9 cellular contexts compared by ENCODE assay signal in the genomic region with DNA sequence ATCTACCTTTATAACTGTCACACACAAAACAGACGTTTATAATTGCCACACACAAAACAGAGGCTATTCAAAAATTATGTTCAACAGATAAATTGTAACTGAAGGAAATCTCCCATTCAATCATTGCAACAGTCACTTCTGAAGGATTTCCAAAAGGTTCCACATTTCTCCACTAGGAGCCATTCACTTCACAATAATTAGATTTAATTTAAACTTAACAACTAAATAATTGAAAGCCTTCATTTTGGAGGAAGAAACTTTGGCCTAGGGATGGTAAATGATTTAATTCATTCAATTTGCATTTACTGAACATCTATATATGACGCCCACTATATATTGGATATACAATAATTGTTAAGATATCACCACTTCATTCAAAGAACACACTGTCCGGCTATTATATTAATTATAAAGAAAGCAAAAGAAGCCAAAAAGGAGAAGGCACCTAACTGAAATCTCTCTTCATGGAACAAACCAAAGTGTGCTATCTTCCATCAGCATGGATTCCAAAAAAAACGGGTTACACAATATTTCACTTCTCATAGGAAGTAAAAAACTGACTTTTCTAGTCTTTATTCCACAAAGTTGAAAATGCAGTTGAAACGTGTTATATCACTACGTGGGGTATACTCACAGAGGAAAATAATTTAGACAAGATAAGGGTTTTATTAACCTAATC. TPM values are rescaled to one million over a fixed set of nuclear protein-coding genes. Genes with fewer than 3 reads are reported as not detected.
DNase-seq lines count a peak whose midpoint lies in the region; ATAC-seq, FAIRE-seq and TF ChIP-seq lines count a peak whose summit lies in the region.
"Had no signal": no experiment of that assay in that cellular context is flagged by ENCODE, and none has a peak within 500 bp of the region (broad histone marks: within the 10 kb centered on the region; RNA-seq: fewer than 3 reads in every experiment).

No MANE protein-coding gene starts in this region.

- H3K36me3 Mint-ChIP-seq in Calu3 (ENCODE audit: insufficient read depth, unreplicated experiment) (peaks cover 18% of the 10 kb centered on the region), IgD-negative memory B cell (peaks cover 8% of the 10 kb centered on the region), astrocyte (ENCODE audit: low read depth, unreplicated experiment) (peaks cover 7% of the 10 kb centered on the region)
- H3K36me3 Mint-ChIP-seq in naive thymus-derived CD4-positive, alpha-beta T cell, result peaks cover 8 to 18% (median 13%) of the 10 kb centered on the region in 5 donors

- DNase-seq in Calu3 (no peak), astrocyte (ENCODE audit: low read depth) (no peak), GM19238 (ENCODE audit: insufficient read length, low spot score) (no peak), NCI-H1105 (lab: John Stamatoyannopoulos, UW) (no peak), NCI-H2081 (lab: John Stamatoyannopoulos, UW) (no peak)
- DNase-seq in naive thymus-derived CD4-positive, alpha-beta T cell, result no peak
- DNase-seq: NCI-H2171 had no signal

- CTCF ChIA-PET in Calu3 (lab: Charles Lee), result interaction anchor here (0.6 kb wide), 1 partner anchor 767 kb away, joined by 3 read pairs; a partner anchor contains a TSS
- CTCF ChIA-PET in naive thymus-derived CD4-positive, alpha-beta T cell (lab: Charles Lee), result no interaction called here

- peak overlapping the region; percentile 98 for H3K4me2 ChIP-seq in astrocyte (ENCODE audit: low read length)

- ATAC-seq in naive thymus-derived CD4-positive, alpha-beta T cell, result no peak
- ATAC-seq in GM21723 (IDR thresholded peaks at IDR 0.05; ENCODE audit: unreplicated experiment), result no peak

- H3K4me3 ChIP-seq in astrocyte (ENCODE audit: insufficient read depth, low read depth, low read length), result peak overlapping the region; percentile 96
- peak overlapping the region; percentile 75 for H3K4me3 ChIP-seq in naive thymus-derived CD4-positive, alpha-beta T cell (ENCODE audit: low read length)

- H2AFZ ChIP-seq in astrocyte (ENCODE audit: low read depth, low read length), result no peak overlapping the region

- intact Hi-C loops in Calu3 (cut with micrococcal nuclease; ENCODE audit: unreplicated experiment), result no loop called here
- intact Hi-C loops in naive thymus-derived CD4-positive, alpha-beta T cell (cut with micrococcal nuclease), result loop anchor here in 1 of 2 donors (5.0 to 10.0 kb wide), 5 partner anchors 1066 to 1886 kb away; a partner anchor contains a TSS

- no peak for FAIRE-seq in astrocyte (lab: Jason Lieb, UNC)

- peaks cover 29% of the 10 kb centered on the region for H4K20me1 ChIP-seq in astrocyte (ENCODE audit: insufficient read depth, low read length)

- H3K27ac Mint-ChIP-seq in Calu3 (ENCODE audit: unreplicated experiment), result peak overlapping the region; percentile 60
- H3K27ac Mint-ChIP-seq in IgD-negative memory B cell, result peak overlapping the region; percentile 74 to 98 (median 97)
- peak overlapping the region; percentile 34 for H3K27ac Mint-ChIP-seq in astrocyte (ENCODE audit: unreplicated experiment)
- peak overlapping the region in 6 of 9 donors; percentile 14 to 98 (median 60) for H3K27ac Mint-ChIP-seq in naive thymus-derived CD4-positive, alpha-beta T cell

- H3K36me3 ChIP-seq in astrocyte (ENCODE audit: insufficient read depth, low read length), result peaks cover 3% of the 10 kb centered on the region
- H3K36me3 ChIP-seq in naive thymus-derived CD4-positive, alpha-beta T cell (ENCODE audit: control insufficient read depth in 2 of 3, insufficient read depth in 3 of 3, low read length in 3 of 3), result peaks cover 0 to 11% (median 3%) of the 10 kb centered on the region in 3 experiments

- peaks cover 67% of the 10 kb centered on the region for H3K79me2 ChIP-seq in astrocyte (ENCODE audit: insufficient read depth, low read length)

- H3K4me1 ChIP-seq in astrocyte (ENCODE audit: insufficient read depth, low read length), result peaks cover 10% of the 10 kb centered on the region
- peaks cover 13 to 33% of the 10 kb centered on the region in 2 donors for H3K4me1 ChIP-seq in naive thymus-derived CD4-positive, alpha-beta T cell (ENCODE audit: control insufficient read depth in 2 of 2, insufficient read depth in 2 of 2, low read length in 2 of 2)

- POLR2A ChIA-PET in naive thymus-derived CD4-positive, alpha-beta T cell (lab: Charles Lee), result interaction anchor here (1.1 kb wide), 1 partner anchor 57 kb away, joined by 3 read pairs; no protein-coding TSS in a partner anchor

- peak overlapping the region; percentile 88 for H3K4me3 Mint-ChIP-seq in Calu3 (ENCODE audit: low read depth, unreplicated experiment)
- peak overlapping the region; percentile 95 to 99 (median 97) for H3K4me3 Mint-ChIP-seq in IgD-negative memory B cell
- peak overlapping the region; percentile 98 for H3K4me3 Mint-ChIP-seq in astrocyte (ENCODE audit: unreplicated experiment)
- H3K4me3 Mint-ChIP-seq in naive thymus-derived CD4-positive, alpha-beta T cell, result peak overlapping the region; percentile 16 to 100 (median 94)

- TSS peak; percentile 40 for BruUV-seq in Calu3 (replicated peaks; lab: Mats Ljungman, UMichigan)

- H3K4me1 Mint-ChIP-seq in Calu3 (ENCODE audit: low read depth, unreplicated experiment), result peaks cover 15% of the 10 kb centered on the region
- H3K4me1 Mint-ChIP-seq in IgD-negative memory B cell, result peaks cover 25 to 38% (median 27%) of the 10 kb centered on the region in 3 donors
- H3K4me1 Mint-ChIP-seq in astrocyte (ENCODE audit: low read depth, unreplicated experiment), result peaks cover 23% of the 10 kb centered on the region
- peaks cover 26 to 70% (median 47%) of the 10 kb centered on the region in 7 donors for H3K4me1 Mint-ChIP-seq in naive thymus-derived CD4-positive, alpha-beta T cell

- no peak for TF ChIP-seq CTCF in Calu3 (IDR thresholded peaks at IDR 0.05; ENCODE audit: unreplicated experiment)
- no peak for TF ChIP-seq CTCF in astrocyte (IDR thresholded peaks at IDR 0.05; ENCODE audit: insufficient read depth, low read depth, low read length)

- H3K27me3 ChIP-seq in astrocyte (ENCODE audit: insufficient read depth, low read length), result no peaks in the 10 kb centered on the region
- no peaks in the 10 kb centered on the region for H3K27me3 ChIP-seq in naive thymus-derived CD4-positive, alpha-beta T cell (ENCODE audit: control insufficient read depth in 2 of 2, insufficient read depth in 2 of 2, low read length in 2 of 2)

- no peaks in the 10 kb centered on the region for H3K27me3 Mint-ChIP-seq in Calu3 (ENCODE audit: unreplicated experiment)
- no peaks in the 10 kb centered on the region for H3K27me3 Mint-ChIP-seq in IgD-negative memory B cell
- no peaks in the 10 kb centered on the region for H3K27me3 Mint-ChIP-seq in astrocyte (ENCODE audit: low read depth, unreplicated experiment)
- no peaks in the 10 kb centered on the region for H3K27me3 Mint-ChIP-seq in naive thymus-derived CD4-positive, alpha-beta T cell

- H3K9ac ChIP-seq in astrocyte (ENCODE audit: low read length), result peak overlapping the region; percentile 92

- no peak overlapping the region for H3K27ac ChIP-seq in astrocyte (ENCODE audit: low read depth, low read length)
- no peak overlapping the region for H3K27ac ChIP-seq in naive thymus-derived CD4-positive, alpha-beta T cell (ENCODE audit: low read depth, low read length)

- no peaks in the 10 kb centered on the region for H3K9me3 Mint-ChIP-seq in Calu3 (ENCODE audit: low read depth, unreplicated experiment)
- no peaks in the 10 kb centered on the region for H3K9me3 Mint-ChIP-seq in IgD-negative memory B cell
- no peaks in the 10 kb centered on the region for H3K9me3 Mint-ChIP-seq in astrocyte (ENCODE audit: unreplicated experiment)
- H3K9me3 Mint-ChIP-seq in naive thymus-derived CD4-positive, alpha-beta T cell, result peaks cover 0 to 2% (median 0%) of the 10 kb centered on the region in 11 donors

- H3K9me3 ChIP-seq in astrocyte (ENCODE audit: insufficient read depth, low read depth, low read length), result no peaks in the 10 kb centered on the region
- H3K9me3 ChIP-seq in naive thymus-derived CD4-positive, alpha-beta T cell (ENCODE audit: control insufficient read depth in 2 of 3, low read length in 3 of 3), result no peaks in the 10 kb centered on the region

RNA-seq across cellular contexts. Expression of a gene that starts 1.7 kb away (rescaled TPM):
- total RNA-seq in Calu3 (2022) (30.4 and 31.0 TPM in 2 replicates), astrocyte (71.0 and 72.5 TPM in 2 replicates)
- 31.9 TPM for polyA plus RNA-seq in IgD-negative memory B cell
- total RNA-seq in naive thymus-derived CD4-positive, alpha-beta T cell, result 10 to 100 TPM; 33.5 to 53.4 (median 46.1) TPM
- 10 to 100 TPM; 34.5 to 38.4 TPM for polyA plus RNA-seq in naive thymus-derived CD4-positive, alpha-beta T cell

RNA-seq across cellular contexts. Expression of a gene that starts 47.0 kb away (rescaled TPM):
- 0.52 and 0.81 TPM in 2 replicates for total RNA-seq in Calu3 (2022)
- 0.25 TPM for polyA plus RNA-seq in IgD-negative memory B cell
- total RNA-seq in astrocyte, result 1.4 and 1.5 TPM in 2 replicates
- total RNA-seq in naive thymus-derived CD4-positive, alpha-beta T cell, result 1 to 10 TPM in 2 of 5 experiments, under 1 TPM in 3; 0.32 to 1.6 (median 0.85) TPM
- polyA plus RNA-seq in naive thymus-derived CD4-positive, alpha-beta T cell, result under 1 TPM in 1 of 2 donors, not detected in 1; 0.25 TPM

RNA-seq across cellular contexts. Expression of a gene that starts 47.1 kb away (rescaled TPM):
- total RNA-seq in Calu3 (2022) (44.6 and 46.8 TPM in 2 replicates), astrocyte (90.3 and 99.2 TPM in 2 replicates)
- 40.4 TPM for polyA plus RNA-seq in IgD-negative memory B cell
- total RNA-seq in naive thymus-derived CD4-positive, alpha-beta T cell, result 100 to 1,000 TPM in 1 of 5 experiments, 10 to 100 TPM in 4; 85.9 to 109 (median 93.5) TPM
- polyA plus RNA-seq in naive thymus-derived CD4-positive, alpha-beta T cell, result 10 to 100 TPM; 24.0 to 32.7 TPM

Comparison
In these comparisons a context has a peak if more than half of its experiments do, and no peak if none do; other contexts are left out.
1. H3K27ac Mint-ChIP-seq: peak in every context shown above with its lines; median percentile 97 in IgD-negative memory B cell; 60 in Calu3; 60 in naive thymus-derived CD4-positive, alpha-beta T cell; 34 in astrocyte.